13 cellular contexts compared by ENCODE assay signal in genomic region chr11:73386568-73386967, GRCh38. TPM values are rescaled to one million over a fixed set of nuclear protein-coding genes. Genes with fewer than 3 reads are reported as not detected.
DNase-seq lines count a peak whose midpoint lies in the region; ATAC-seq, FAIRE-seq and TF ChIP-seq lines count a peak whose summit lies in the region.
"Had no signal": no experiment of that assay in that cellular context is flagged by ENCODE, and none has a peak within 500 bp of the region (broad histone marks: within the 10 kb centered on the region; RNA-seq: fewer than 3 reads in every experiment).

No MANE protein-coding gene starts in this region.

- H3K27ac ChIP-seq in BLaER1: peak overlapping the region; percentile 92
- no peak overlapping the region for H3K27ac ChIP-seq in K562 (ENCODE audit: extremely low read depth, low read depth, low read length)
- peak overlapping the region; percentile 99 for H3K27ac ChIP-seq in neutrophil
- H3K27ac ChIP-seq: SJSA1 had no signal

- CTCF ChIA-PET in K562 (lab: Yijun Ruan, JAX; ENCODE audit: low intra/inter-chr PET ratio): interaction anchor here (0.6 kb wide), 1 partner anchor 274 kb away, joined by 3 read pairs; no protein-coding TSS in a partner anchor

- intact Hi-C loops in K562 (cut with micrococcal nuclease): no loop called here

- H3K36me3 ChIP-seq in BLaER1 (peaks cover 15% of the 10 kb centered on the region), K562 (ENCODE audit: control insufficient read depth, insufficient read depth, low read length) (peaks cover 41% of the 10 kb centered on the region; the same call in 2 of the 3 replicates), neutrophil (peaks cover 40% of the 10 kb centered on the region)
- H3K36me3 ChIP-seq: SJSA1 had no signal

- TF ChIP-seq EP300 in K562 (IDR thresholded peaks at IDR 0.05; ENCODE audit: low read length): no peak

- no peak for FAIRE-seq in K562 (lab: Jason Lieb, UNC)
- no peak for FAIRE-seq in D721Med (lab: Jason Lieb, UNC)
- FAIRE-seq in HTR-8/SVneo (lab: Jason Lieb, UNC): no peak

- peak in 1 of 4 experiments; percentile 10 for DNase-seq in K562 (ENCODE audit: extremely low read depth in 1 of 4, low spot score in 3 of 4)
- DNase-seq in D721Med (ENCODE audit: insufficient read length, low spot score): no peak
- no peak for DNase-seq in D341Med (ENCODE audit: low spot score)
- no peak for DNase-seq in HTR-8/SVneo (ENCODE audit: insufficient read length, low spot score)
- no peak for DNase-seq in middle frontal gyrus (ENCODE audit: extremely low spot score, low spot score)
- DNase-seq: activated CD4-positive, alpha-beta T cell treated with anti-CD3 and anti-CD28 coated beads for 48 hours; NCI-H1092 treated with DMSO at 0.1 percent for 48 hours; NCI-H524 treated with DMSO at 0.1 percent for 48 hours; stimulated activated CD4-positive, alpha-beta T cell treated with anti-CD3 and anti-CD28 coated beads, Interleukin-1b, Interleukin-23, amount 100 ng/mL, for 48 hours had no signal

- no peak for ATAC-seq in K562

- in situ Hi-C loops in K562 (cut with MboI): no loop called here

- WGBS in K562 (ENCODE audit: insufficient coverage, low coverage, missing lambda C conversion rate): 89% methylated on average over 5 of the region's 7 CpGs

- H3K9me3 ChIP-seq in BLaER1: no peaks in the 10 kb centered on the region
- H3K9me3 ChIP-seq in K562 (replicated peaks; ENCODE audit: control insufficient read depth, insufficient read depth, low read depth, low read length): no peaks in the 10 kb centered on the region
- no peaks in the 10 kb centered on the region for H3K9me3 ChIP-seq in neutrophil
- H3K9me3 ChIP-seq: SJSA1 had no signal

- H3K79me2 ChIP-seq in K562 (ENCODE audit: control insufficient read depth, insufficient read depth, low read length): peaks cover 67% of the 10 kb centered on the region

- H3K9ac ChIP-seq in BLaER1: peak overlapping the region; percentile 79
- peak overlapping the region; percentile 10 to 88; a peak in 3 of 4 replicates for H3K9ac ChIP-seq in K562 (ENCODE audit: insufficient read depth in 1 of 2, low read depth in 2 of 2, low read length in 2 of 2)

- H3K4me1 ChIP-seq in BLaER1 (peaks cover 100% of the 10 kb centered on the region), K562 (replicated peaks in 1 of 2; ENCODE audit: control insufficient read depth in 2 of 2, insufficient read depth in 2 of 2, low read length in 2 of 2) (peaks cover 41 to 83% of the 10 kb centered on the region in 2 experiments), neutrophil (ENCODE audit: control insufficient read depth in 1 of 2, insufficient read depth in 1 of 2, low read depth in 1 of 2, low read length in 1 of 2) (peaks cover 93 to 95% of the 10 kb centered on the region in 2 experiments)

- TF ChIP-seq POLR2A in K562 (conservative IDR thresholded peaks at IDR 0.05): no peak

- H3K27me3 ChIP-seq in BLaER1 (no peaks in the 10 kb centered on the region), K562 (ENCODE audit: control insufficient read depth in 2 of 2, insufficient read depth in 2 of 2, low read length in 2 of 2) (no peaks in the 10 kb centered on the region), neutrophil (no peaks in the 10 kb centered on the region)
- H3K27me3 ChIP-seq: SJSA1 had no signal

- H3K4me3 ChIP-seq in BLaER1 (peak overlapping the region; percentile 50), K562 (no peak overlapping the region), neutrophil (ENCODE audit: low read depth in 1 of 2, low read length in 1 of 2) (peak overlapping the region; percentile 80 to 96)
- H3K4me3 ChIP-seq: SJSA1 had no signal

- POLR2A ChIA-PET in K562 (lab: Yijun Ruan, JAX): interaction anchor here (1.0 kb wide), 1 partner anchor 14 kb away, joined by 3 read pairs; no protein-coding TSS in a partner anchor

- TF ChIP-seq CTCF in GM12874 (IDR thresholded peaks at IDR 0.05; ENCODE audit: insufficient read depth, low read depth, low read length) (0 out of 2 replicates have a peak, but pooled peaks have one; percentile 10), K562 (IDR thresholded peaks at IDR 0.05 in 2 of 3, conservative IDR thresholded peaks at IDR 0.05 in 1 of 3; ENCODE audit: insufficient read depth in 2 of 3, low read depth in 1 of 3, low read length in 3 of 3) (no peak), neutrophil (IDR thresholded peaks at IDR 0.05) (no peak), D721Med (IDR thresholded peaks at IDR 0.05; ENCODE audit: insufficient read depth, missing control alignments) (no peak)

- peak overlapping the region; percentile 99 for H3K4me2 ChIP-seq in BLaER1
- peak overlapping the region; percentile 58; the same call in 1 of the 2 replicates for H3K4me2 ChIP-seq in K562 (ENCODE audit: insufficient read depth, low read length)

- no peak overlapping the region for H2AFZ ChIP-seq in K562 (ENCODE audit: low read depth, low read length)

- H3K9me1 ChIP-seq in K562 (ENCODE audit: control insufficient read depth, insufficient read depth, low read length): peaks cover 14% of the 10 kb centered on the region

- no TSS peak for BruUV-seq in K562 (replicated peaks; lab: Mats Ljungman, UMichigan)

- no peak for TF ChIP-seq RAD21 in K562 (CRISPR knock-in tag; conservative IDR thresholded peaks at IDR 0.05 in 1 of 2, IDR thresholded peaks at IDR 0.05 in 1 of 2)

- H4K20me1 ChIP-seq in BLaER1: peaks cover 68% of the 10 kb centered on the region
- peaks cover 40% of the 10 kb centered on the region for H4K20me1 ChIP-seq in K562 (replicated peaks; ENCODE audit: control insufficient read depth, insufficient read depth, low read length)

TF ChIP-seq in K562, 482 proteins besides CTCF, POLR2A, EP300 and RAD21:
- no peak for TF ChIP-seq RBFOX2 (IDR thresholded peaks at IDR 0.05; ENCODE audit: low read depth, low read length)
- no peak for TF ChIP-seq ETV6 (IDR thresholded peaks at IDR 0.05; ENCODE audit: borderline replicate concordance in 1 of 2, low read depth in 2 of 2, low read length in 1 of 2)
- TF ChIP-seq ETV6 (CRISPR knock-in tag; IDR thresholded peaks at IDR 0.05; ENCODE audit: borderline replicate concordance): no peak
- TF ChIP-seq GABPB2 (CRISPR knock-in tag; conservative IDR thresholded peaks at IDR 0.05): no peak
- TF ChIP-seq SMARCA5 (IDR thresholded peaks at IDR 0.05): no peak
- no peak for TF ChIP-seq NR1H2 (CRISPR knock-in tag; IDR thresholded peaks at IDR 0.05)
- no peak for TF ChIP-seq MAFG (tag; conservative IDR thresholded peaks at IDR 0.05)
- TF ChIP-seq PYGO2 (tag; IDR thresholded peaks at IDR 0.05): no peak
- no peak for TF ChIP-seq XRCC4 (IDR thresholded peaks at IDR 0.05; ENCODE audit: extremely low read depth, insufficient read depth, insufficient read length)
- TF ChIP-seq U2AF1 (optimal IDR thresholded peaks at IDR 0.05; ENCODE audit: low read depth, low read length): no peak
- no peak for TF ChIP-seq ZNF77 (CRISPR knock-in tag; IDR thresholded peaks at IDR 0.05)
- no peak for TF ChIP-seq ZBTB33 (CRISPR knock-in tag; IDR thresholded peaks at IDR 0.05)
- no peak for TF ChIP-seq POLR2G (IDR thresholded peaks at IDR 0.05; ENCODE audit: low read depth, low read length)
- no peak for TF ChIP-seq NFATC3 (IDR thresholded peaks at IDR 0.05)
- TF ChIP-seq WHSC1 (IDR thresholded peaks at IDR 0.05; ENCODE audit: low read length): no peak
- no peak for TF ChIP-seq TCF7 (IDR thresholded peaks at IDR 0.05; ENCODE audit: borderline replicate concordance)

RNA-seq across cellular contexts. Expression of gene RELT, which starts 10.4 kb away (rescaled TPM):
- 24.0 and 79.7 TPM in 2 replicates for total RNA-seq in K562 (2011; cell fraction: chromatin; rRNA removed; ENCODE audit: low replicate concordance)
- 52.2 and 56.9 TPM in 2 replicates for total RNA-seq in K562 (2011; cell fraction: nucleolus; rRNA removed)
- total RNA-seq in K562 (2011; cell fraction: nucleoplasm; rRNA removed): 38.4 and 46.9 TPM in 2 replicates
- 11.2 and 13.3 TPM in 2 replicates for total RNA-seq in K562 (2014; rRNA removed)
- 3.1 and 3.8 TPM in 2 replicates for total RNA-seq in K562 (2014; rRNA removed; fragmentation: Illumina TruSeq; extraction: Trizol)
- 9.6 and 9.8 TPM in 2 replicates for total RNA-seq in K562 (2015; rRNA removed; fragmentation: Illumina TruSeq; extraction: Trizol)
- total RNA-seq in K562 (2021): 18.4 and 20.2 TPM in 2 replicates
- 7.4 and 11.8 TPM in 2 replicates for polyA plus RNA-seq in K562 (2011; rRNA removed)
- 11.0 and 16.5 TPM in 2 replicates for polyA plus RNA-seq in K562 (2011; cell fraction: cytosol; rRNA removed)
- 55.1 and 73.5 TPM in 2 replicates for polyA plus RNA-seq in K562 (2011; cell fraction: nucleus; rRNA removed)
- 8.7 and 14.0 TPM in 2 replicates for polyA plus RNA-seq in K562 (2012)
- 6.0 and 8.6 TPM in 2 replicates for polyA plus RNA-seq in K562 (2014; fragmentation: Illumina TruSeq; extraction: Trizol)
- polyA plus RNA-seq in K562 (2014; fragmentation: Nextera tagmentation; extraction: Ambion mirVana): 1 to 10 TPM; 1.1 to 1.2 TPM
- polyA plus RNA-seq in K562 (2014; rRNA removed): 14.4 and 14.9 TPM in 2 replicates
- polyA minus RNA-seq in K562 (2011; rRNA and poly(A)+ RNA removed): 4.7 and 6.0 TPM in 2 replicates
- polyA minus RNA-seq in K562 (2011; cell fraction: cytosol; rRNA and poly(A)+ RNA removed): 7.3 and 8.5 TPM in 2 replicates
- 18.2 and 20.5 TPM in 2 replicates for polyA minus RNA-seq in K562 (2011; cell fraction: nucleus; rRNA and poly(A)+ RNA removed)
